In genomic region chr5:68287976-68288755, GRCh38 we compare ENCODE assay signal across 8 cellular contexts.
A peak's percentile ranks its signal among the peaks of the same experiment; 100 is the strongest.
DNase-seq lines count a peak whose midpoint lies in the region; ATAC-seq, FAIRE-seq and TF ChIP-seq lines count a peak whose summit lies in the region.

No MANE protein-coding gene starts in this region.

- peak overlapping the region; percentile 82 to 91 for H3K9ac ChIP-seq in kidney (ENCODE audit: low read length in 2 of 2)

- H3K36me3 Mint-ChIP-seq in WTC11 = peaks cover 4% of the 10 kb centered on the region; the same call in 1 of the 2 replicates

- no peaks in the 10 kb centered on the region for H3K9me3 ChIP-seq in kidney (ENCODE audit: control insufficient read depth in 1 of 2, low read length in 2 of 2)

- peak overlapping the region; percentile 93 to 95 for H3K27ac ChIP-seq in kidney (ENCODE audit: low read depth in 2 of 2, low read length in 2 of 2)

- TF ChIP-seq POLR2A in H54 (IDR thresholded peaks at IDR 0.05; ENCODE audit: low read depth, low read length) = no peak

- POLR2A ChIA-PET in WTC11 (lab: Charles Lee) = no interaction called here

- peak overlapping the region; percentile 73 to 74 for H3K4me3 ChIP-seq in kidney (ENCODE audit: low read length in 2 of 2)

- TF ChIP-seq CTCF in WTC11 (IDR thresholded peaks at IDR 0.05) = no peak
- TF ChIP-seq CTCF in kidney (IDR thresholded peaks at IDR 0.05; ENCODE audit: borderline replicate concordance, extremely low read depth, insufficient read depth) = no peak

- peak; percentile 42 for DNase-seq in DMS153 (lab: John Stamatoyannopoulos, UW)
- peak; percentile 38 for DNase-seq in HuH-7.5 (ENCODE audit: low spot score)
- peak; percentile 65 for DNase-seq in WTC11 (ENCODE audit: low spot score)
- peak; percentile 73 for DNase-seq in cerebellar cortex (ENCODE audit: low spot score)
- DNase-seq in kidney = peak; percentile 93
- DNase-seq in stimulated activated CD4-positive, alpha-beta T cell treated with anti-CD3 and anti-CD28 coated beads, Interleukin-12 subunit alpha, Interleukin-12 subunit beta, amount 100 ng/mL, for 4 hours = peak; percentile 29
- DNase-seq in H54 (ENCODE audit: insufficient read length, low spot score) = no peak

- peaks cover 64% of the 10 kb centered on the region for H3K4me1 Mint-ChIP-seq in WTC11

- peaks cover 23 to 36% of the 10 kb centered on the region in 2 donors for H3K4me1 ChIP-seq in kidney (ENCODE audit: control insufficient read depth in 1 of 2, insufficient read depth in 1 of 2, low read depth in 1 of 2, low read length in 2 of 2)

- peak overlapping the region; percentile 44 for H3K27ac Mint-ChIP-seq in WTC11

- intact Hi-C loops in kidney (cut with DNase I) = loop anchor here (5.0 kb wide), 1 partner anchor 244 kb away; no protein-coding TSS in a partner anchor

- H3K4me3 Mint-ChIP-seq in WTC11 = peak overlapping the region; percentile 72

- FAIRE-seq in kidney (lab: Jason Lieb, UNC) (peak; percentile 11), H54 (lab: Jason Lieb, UNC) (no peak)

- ATAC-seq in GM21423 (IDR thresholded peaks at IDR 0.05; ENCODE audit: unreplicated experiment) (peak; percentile 70), WTC11 (peak; percentile 92)

- H3K27me3 Mint-ChIP-seq in WTC11 (ENCODE audit: low read depth) = no peaks in the 10 kb centered on the region

- no peaks in the 10 kb centered on the region for H3K9me3 Mint-ChIP-seq in WTC11

- peaks cover 0 to 12% of the 10 kb centered on the region in 2 donors for H3K36me3 ChIP-seq in kidney (ENCODE audit: control insufficient read depth in 1 of 2, insufficient read depth in 2 of 2, low read length in 2 of 2)

- CTCF ChIA-PET in WTC11 (lab: Charles Lee) = interaction anchor here (0.6 to 1.6 kb wide), 10 partner anchors 15 to 781 kb away, joined by 3 to 4 read pairs (median 4); partner anchors contain the start of gene PIK3R1

TF ChIP-seq in WTC11, 78 proteins besides CTCF, POLR2A, EP300 and RAD21 (continues in another document):
- TF ChIP-seq MLX (CRISPR knock-in tag; IDR thresholded peaks at IDR 0.05) = no peak
- no peak for TF ChIP-seq AR (CRISPR knock-in tag; IDR thresholded peaks at IDR 0.05)
- TF ChIP-seq ZNF425 (CRISPR knock-in tag; conservative IDR thresholded peaks at IDR 0.05) = no peak
- TF ChIP-seq HMGXB4 (CRISPR knock-in tag; IDR thresholded peaks at IDR 0.05) = peak; percentile 42; the same call in 1 of the 2 replicates
- no peak for TF ChIP-seq USF2 (CRISPR knock-in tag; IDR thresholded peaks at IDR 0.05)
- TF ChIP-seq NR1H2 (CRISPR knock-in tag; IDR thresholded peaks at IDR 0.05) = no peak
- no peak for TF ChIP-seq GABPB1 (CRISPR knock-in tag; IDR thresholded peaks at IDR 0.05)
- no peak for TF ChIP-seq E2F5 (CRISPR knock-in tag; IDR thresholded peaks at IDR 0.05)
- no peak for TF ChIP-seq USF1 (CRISPR knock-in tag; IDR thresholded peaks at IDR 0.05)
- no peak for TF ChIP-seq SOX15 (CRISPR knock-in tag; IDR thresholded peaks at IDR 0.05)
- TF ChIP-seq ZNF219 (CRISPR knock-in tag; IDR thresholded peaks at IDR 0.05; ENCODE audit: borderline replicate concordance) = no peak
- no peak for TF ChIP-seq ZSCAN18 (CRISPR knock-in tag; IDR thresholded peaks at IDR 0.05)
